20 cellular contexts compared by ENCODE assay signal in genomic region chr2:144470334-144470733, GRCh38. TPM values are rescaled to one million over a fixed set of nuclear protein-coding genes. Genes with fewer than 3 reads are reported as not detected.
A peak's percentile ranks its signal among the peaks of the same experiment; 100 is the strongest.
DNase-seq lines count a peak whose midpoint lies in the region; ATAC-seq, FAIRE-seq and TF ChIP-seq lines count a peak whose summit lies in the region.
"Had no signal": no experiment of that assay in that cellular context is flagged by ENCODE, and none has a peak within 500 bp of the region (broad histone marks: within the 10 kb centered on the region; RNA-seq: fewer than 3 reads in every experiment).

No MANE protein-coding gene starts in this region.

- H3K27me3 Mint-ChIP-seq in natural killer cell (ENCODE audit: low read depth in 2 of 2): no peaks in the 10 kb centered on the region
- no peaks in the 10 kb centered on the region for H3K27me3 Mint-ChIP-seq in natural killer cell treated with Interleukin-12 subunit alpha and Interleukin-12 subunit beta and Interleukin-15 and Interleukin-18, amount 100 ng/mL, for 72 hours
- H3K27me3 Mint-ChIP-seq in astrocyte (ENCODE audit: low read depth, unreplicated experiment): no peaks in the 10 kb centered on the region
- no peaks in the 10 kb centered on the region for H3K27me3 Mint-ChIP-seq in activated CD8-positive, alpha-beta T cell treated with anti-CD3 and anti-CD28 coated beads, Interleukin-2, amount 10 ng/mL, durations not matched to agents 7 days and 5 days (ENCODE audit: low read depth)
- H3K27me3 Mint-ChIP-seq: CD4-positive, alpha-beta T cell; stimulated activated naive CD8-positive, alpha-beta T cell treated with anti-CD3 and anti-CD28 coated beads, Interleukin-15, Interleukin-2, amounts not matched to agents 100 ng/mL and 50 ng/mL, for 24 hours had no signal

- no peak overlapping the region for H3K9ac ChIP-seq in astrocyte (ENCODE audit: low read length)
- H3K9ac ChIP-seq in mesenchymal stem cell (ENCODE audit: low read length): peak overlapping the region; percentile 74

- H4K91ac ChIP-seq in mesenchymal stem cell (ENCODE audit: low read length): no peak overlapping the region

- H3K36me3 Mint-ChIP-seq in natural killer cell (peaks cover 7% of the 10 kb centered on the region), astrocyte (ENCODE audit: low read depth, unreplicated experiment) (no peaks in the 10 kb centered on the region)
- H3K36me3 Mint-ChIP-seq in natural killer cell treated with Interleukin-12 subunit alpha and Interleukin-12 subunit beta and Interleukin-15 and Interleukin-18, amount 100 ng/mL, for 72 hours: peaks cover 16% of the 10 kb centered on the region
- H3K36me3 Mint-ChIP-seq in activated CD8-positive, alpha-beta T cell treated with anti-CD3 and anti-CD28 coated beads, Interleukin-2, amount 10 ng/mL, durations not matched to agents 7 days and 5 days (ENCODE audit: low read depth): no peaks in the 10 kb centered on the region
- H3K36me3 Mint-ChIP-seq: activated CD4-positive, alpha-beta memory T cell treated with anti-CD3 and anti-CD28 coated beads for 36 hours; activated naive CD8-positive, alpha-beta T cell had no signal

- H2BK120ac ChIP-seq in mesenchymal stem cell (ENCODE audit: low read depth, low read length): no peak overlapping the region

- H3K27ac Mint-ChIP-seq in natural killer cell (no peak overlapping the region), astrocyte (ENCODE audit: unreplicated experiment) (peak overlapping the region; percentile 14)
- H3K27ac Mint-ChIP-seq in natural killer cell treated with Interleukin-12 subunit alpha and Interleukin-12 subunit beta and Interleukin-15 and Interleukin-18, amount 100 ng/mL, for 72 hours: no peak overlapping the region
- H3K27ac Mint-ChIP-seq in activated CD8-positive, alpha-beta T cell treated with anti-CD3 and anti-CD28 coated beads, Interleukin-2, amount 10 ng/mL, durations not matched to agents 7 days and 5 days: no peak overlapping the region
- H3K27ac Mint-ChIP-seq: activated CD4-positive, alpha-beta memory T cell treated with anti-CD3 and anti-CD28 coated beads for 36 hours; CD4-positive, alpha-beta T cell had no signal

- H3K4me1 ChIP-seq in astrocyte (ENCODE audit: insufficient read depth, low read length): no peaks in the 10 kb centered on the region
- H3K4me1 ChIP-seq in mesenchymal stem cell (ENCODE audit: control insufficient read depth, insufficient read depth, low read depth, low read length): peaks cover 8% of the 10 kb centered on the region
- H3K4me1 ChIP-seq: prostate gland had no signal

- H3K4me3 Mint-ChIP-seq in natural killer cell (peak overlapping the region; percentile 43), astrocyte (ENCODE audit: unreplicated experiment) (no peak overlapping the region)
- H3K4me3 Mint-ChIP-seq in natural killer cell treated with Interleukin-12 subunit alpha and Interleukin-12 subunit beta and Interleukin-15 and Interleukin-18, amount 100 ng/mL, for 72 hours: no peak overlapping the region
- no peak overlapping the region for H3K4me3 Mint-ChIP-seq in activated CD8-positive, alpha-beta T cell treated with anti-CD3 and anti-CD28 coated beads, Interleukin-2, amount 10 ng/mL, durations not matched to agents 7 days and 5 days
- H3K4me3 Mint-ChIP-seq: activated CD4-positive, alpha-beta memory T cell treated with anti-CD3 and anti-CD28 coated beads for 36 hours; activated naive CD8-positive, alpha-beta T cell; CD4-positive, alpha-beta T cell had no signal

- DNase-seq in natural killer cell (no peak), astrocyte (ENCODE audit: low read depth) (no peak), mesenchymal stem cell (no peak), NCI-H187 treated with DMSO at 0.1 percent for 48 hours (lab: John Stamatoyannopoulos, UW) (no peak)
- no peak for DNase-seq in natural killer cell treated with Interleukin-12 subunit alpha and Interleukin-12 subunit beta and Interleukin-15 and Interleukin-18, amount 100 ng/mL, for 72 hours (ENCODE audit: low spot score)
- DNase-seq in activated CD8-positive, alpha-beta T cell treated with anti-CD3 and anti-CD28 coated beads, Interleukin-2, amount 10 ng/mL, durations not matched to agents 7 days and 5 days: no peak
- DNase-seq: activated CD4-positive, alpha-beta memory T cell treated with anti-CD3 and anti-CD28 coated beads for 36 hours; activated T-cell treated with anti-CD3 and anti-CD28 coated beads, Interleukin-2, amount 50 U/mL, for 48 hours; CD4-positive, alpha-beta T cell; left ventricle myocardium inferior; NCI-H1417 treated with DMSO at 0.1 percent for 48 hours; NCI-H510A; stimulated activated CD4-positive, alpha-beta T cell treated with anti-CD3 and anti-CD28 coated beads, Interleukin-15, amount 100 ng/mL, for 24 hours had no signal

- no peak for TF ChIP-seq CTCF in natural killer cell (IDR thresholded peaks at IDR 0.05)
- no peak for TF ChIP-seq CTCF in astrocyte (IDR thresholded peaks at IDR 0.05; ENCODE audit: insufficient read depth, low read depth, low read length)

- ATAC-seq in natural killer cell (no peak), GM18858 (IDR thresholded peaks at IDR 0.05; ENCODE audit: unreplicated experiment) (no peak), HG03378 (IDR thresholded peaks at IDR 0.05; ENCODE audit: unreplicated experiment) (no peak)
- no peak for ATAC-seq in natural killer cell treated with Interleukin-12 subunit alpha and Interleukin-12 subunit beta and Interleukin-15 and Interleukin-18, amount 100 ng/mL, for 72 hours
- ATAC-seq in activated CD8-positive, alpha-beta T cell treated with anti-CD3 and anti-CD28 coated beads, Interleukin-2, amount 10 ng/mL, durations not matched to agents 7 days and 5 days: no peak

- peak overlapping the region; percentile 32 for H3K4me2 ChIP-seq in astrocyte (ENCODE audit: low read length)
- no peak overlapping the region for H3K4me2 ChIP-seq in mesenchymal stem cell (ENCODE audit: low read length, poor library complexity, severe bottlenecking)

- no peak overlapping the region for H3K18ac ChIP-seq in mesenchymal stem cell (ENCODE audit: low read depth in 1 of 2, low read length in 2 of 2)

- H2BK15ac ChIP-seq in mesenchymal stem cell (ENCODE audit: low read depth, poor library complexity, severe bottlenecking): no peak overlapping the region

- H3K9me3 ChIP-seq in astrocyte (ENCODE audit: insufficient read depth, low read depth, low read length): no peaks in the 10 kb centered on the region
- no peaks in the 10 kb centered on the region for H3K9me3 ChIP-seq in mesenchymal stem cell (ENCODE audit: control insufficient read depth, low read length)
- H3K9me3 ChIP-seq: left ventricle myocardium inferior, prostate gland, vagina had no signal

- intact Hi-C loops in natural killer cell (cut with micrococcal nuclease): no loop called here

- H3K79me2 ChIP-seq in astrocyte (ENCODE audit: insufficient read depth, low read length): peaks cover 24% of the 10 kb centered on the region

- H3K4me1 Mint-ChIP-seq in natural killer cell (peaks cover 39 to 49% of the 10 kb centered on the region in 2 donors), astrocyte (ENCODE audit: low read depth, unreplicated experiment) (peaks cover 37% of the 10 kb centered on the region)
- peaks cover 33 to 55% of the 10 kb centered on the region in 2 donors for H3K4me1 Mint-ChIP-seq in natural killer cell treated with Interleukin-12 subunit alpha and Interleukin-12 subunit beta and Interleukin-15 and Interleukin-18, amount 100 ng/mL, for 72 hours (ENCODE audit: low read depth in 2 of 2)
- H3K4me1 Mint-ChIP-seq in activated CD8-positive, alpha-beta T cell treated with anti-CD3 and anti-CD28 coated beads, Interleukin-2, amount 10 ng/mL, durations not matched to agents 7 days and 5 days (ENCODE audit: low read depth): peaks cover 3% of the 10 kb centered on the region

- H3K4me3 ChIP-seq in astrocyte (ENCODE audit: insufficient read depth, low read depth, low read length) (no peak overlapping the region), mesenchymal stem cell (ENCODE audit: insufficient read depth in 1 of 2, low read depth in 1 of 2, low read length in 2 of 2) (no peak overlapping the region)
- H3K4me3 ChIP-seq: left ventricle myocardium inferior, prostate gland, vagina had no signal

- H3K9me3 Mint-ChIP-seq in natural killer cell: no peaks in the 10 kb centered on the region
- H3K9me3 Mint-ChIP-seq in natural killer cell treated with Interleukin-12 subunit alpha and Interleukin-12 subunit beta and Interleukin-15 and Interleukin-18, amount 100 ng/mL, for 72 hours: no peaks in the 10 kb centered on the region
- no peaks in the 10 kb centered on the region for H3K9me3 Mint-ChIP-seq in astrocyte (ENCODE audit: unreplicated experiment)
- H3K9me3 Mint-ChIP-seq in activated CD8-positive, alpha-beta T cell treated with anti-CD3 and anti-CD28 coated beads, Interleukin-2, amount 10 ng/mL, durations not matched to agents 7 days and 5 days (ENCODE audit: insufficient read depth): no peaks in the 10 kb centered on the region
- H3K9me3 Mint-ChIP-seq: activated CD4-positive, alpha-beta memory T cell treated with anti-CD3 and anti-CD28 coated beads for 36 hours; CD4-positive, alpha-beta T cell; stimulated activated naive CD8-positive, alpha-beta T cell treated with anti-CD3 and anti-CD28 coated beads, Interleukin-15, Interleukin-2, amounts not matched to agents 100 ng/mL and 50 ng/mL, for 24 hours had no signal

- H4K20me1 ChIP-seq in astrocyte (ENCODE audit: insufficient read depth, low read length): peaks cover 19% of the 10 kb centered on the region

- CTCF ChIA-PET in activated CD8-positive, alpha-beta T cell treated with anti-CD3 and anti-CD28 coated beads, Interleukin-2, amount 10 ng/mL, durations not matched to agents 7 days and 5 days (lab: Charles Lee): interaction anchor here (0.9 to 1.2 kb wide), 2 partner anchors 10 to 21 kb away, joined by 3 to 5 read pairs; no protein-coding TSS in a partner anchor

- POLR2A ChIA-PET in activated CD8-positive, alpha-beta T cell treated with anti-CD3 and anti-CD28 coated beads, Interleukin-2, amount 10 ng/mL, durations not matched to agents 7 days and 5 days (lab: Charles Lee): no interaction called here

- 40% methylated on average over 1 of the region's 1 CpG for WGBS in mesenchymal stem cell

- no peak overlapping the region for H2BK12ac ChIP-seq in mesenchymal stem cell (ENCODE audit: low read length in 2 of 2)

- no peak overlapping the region for H2AK5ac ChIP-seq in mesenchymal stem cell (ENCODE audit: low read length, severe bottlenecking)

- H3K27ac ChIP-seq in astrocyte (ENCODE audit: low read depth, low read length) (no peak overlapping the region), mesenchymal stem cell (ENCODE audit: low read length, poor library complexity, severe bottlenecking) (peak overlapping the region; percentile 13)
- H3K27ac ChIP-seq: prostate gland, vagina had no signal

- H2AFZ ChIP-seq in astrocyte (ENCODE audit: low read depth, low read length) (no peak overlapping the region), mesenchymal stem cell (ENCODE audit: low read depth, low read length) (no peak overlapping the region)

- H3K79me1 ChIP-seq in mesenchymal stem cell (replicated peaks; ENCODE audit: low read length, poor library complexity, severe bottlenecking): peaks cover 12% of the 10 kb centered on the region

- H3K23ac ChIP-seq in mesenchymal stem cell (ENCODE audit: low read length in 2 of 2): no peak overlapping the region

- H3K27me3 ChIP-seq in astrocyte (ENCODE audit: insufficient read depth, low read length) (no peaks in the 10 kb centered on the region), mesenchymal stem cell (ENCODE audit: control insufficient read depth in 1 of 2, insufficient read depth in 1 of 2, low read length in 2 of 2) (no peaks in the 10 kb centered on the region)
- H3K27me3 ChIP-seq: vagina had no signal

- H3K14ac ChIP-seq in mesenchymal stem cell (ENCODE audit: low read length in 2 of 2): no peak overlapping the region

- no peak overlapping the region for H4K8ac ChIP-seq in mesenchymal stem cell (ENCODE audit: low read length)

- H3K36me3 ChIP-seq in astrocyte (ENCODE audit: insufficient read depth, low read length) (no peaks in the 10 kb centered on the region), mesenchymal stem cell (ENCODE audit: control insufficient read depth in 1 of 2, insufficient read depth in 2 of 2, low read depth in 1 of 2, low read length in 2 of 2) (peaks cover 0 to 44% of the 10 kb centered on the region in 2 experiments)
- H3K36me3 ChIP-seq: left ventricle myocardium inferior, prostate gland, vagina had no signal

- H3K4ac ChIP-seq in mesenchymal stem cell (ENCODE audit: low read depth in 1 of 2, low read length in 2 of 2): no peak overlapping the region

- no peak overlapping the region for H2BK5ac ChIP-seq in mesenchymal stem cell (ENCODE audit: low read depth, low read length, poor library complexity, severe bottlenecking)

- no peak for FAIRE-seq in astrocyte (lab: Jason Lieb, UNC)
- FAIRE-seq: H1 had no signal

RNA-seq across cellular contexts. Expression of gene ZEB2, which starts 49.6 kb away (rescaled TPM):
- total RNA-seq in natural killer cell: 1,000 to 10,000 TPM in 1 of 3 donors, 100 to 1,000 TPM in 2; 718 to 1,143 (median 944) TPM
- total RNA-seq in natural killer cell treated with Interleukin-12 subunit alpha and Interleukin-12 subunit beta and Interleukin-15 and Interleukin-18, amount 100 ng/mL, for 72 hours: 100 to 1,000 TPM; 181 to 248 TPM
- 84.9 and 90.9 TPM in 2 replicates for total RNA-seq in astrocyte
- 62.5 TPM for polyA plus RNA-seq in mesenchymal stem cell (2013, experiment 1 of 2)
- 60.2 TPM for polyA plus RNA-seq in mesenchymal stem cell (2013, experiment 2 of 2)
- 1 to 10 TPM; 4.0 to 5.7 TPM for total RNA-seq in activated CD8-positive, alpha-beta T cell treated with anti-CD3 and anti-CD28 coated beads, Interleukin-2, amount 10 ng/mL, durations not matched to agents 7 days and 5 days
- total RNA-seq: H1 had no signal

Comparison
In these comparisons a context has a peak if more than half of its experiments do, and no peak if none do; other contexts are left out.
1. RNA of gene ZEB2, which starts 49.6 kb away (total RNA-seq): 718 to 1,143 TPM in natural killer cell, 181 to 248 TPM in natural killer cell treated with Interleukin-12 subunit alpha and Interleukin-12 subunit beta and Interleukin-15 and Interleukin-18, amount 100 ng/mL, for 72 hours and 84.9 to 90.9 TPM in astrocyte; 4.0 to 5.7 TPM in activated CD8-positive, alpha-beta T cell treated with anti-CD3 and anti-CD28 coated beads, Interleukin-2, amount 10 ng/mL, durations not matched to agents 7 days and 5 days; every median in the first group is over 10 times any median in the second.